In genomic region chr17:1491406-1492248, GRCh38 we compare ENCODE assay signal across 8 cellular contexts. TPM values are rescaled to one million over a fixed set of nuclear protein-coding genes. Genes with fewer than 3 reads are reported as not detected.
DNase-seq lines count a peak whose midpoint lies in the region; ATAC-seq and TF ChIP-seq lines count a peak whose summit lies in the region.

No MANE protein-coding gene starts in this region.

- H3K27ac ChIP-seq in BLaER1 (peak overlapping the region; percentile 81), fibroblast of lung (ENCODE audit: insufficient read depth, low read length) (peak overlapping the region; percentile 84)
- H3K27ac ChIP-seq in naive thymus-derived CD4-positive, alpha-beta T cell (ENCODE audit: low read depth, low read length), result peak overlapping the region; percentile 74

- intact Hi-C loops in naive thymus-derived CD4-positive, alpha-beta T cell (cut with micrococcal nuclease), result loop anchor here (1.0 kb wide), 4 partner anchors 25 to 126 kb away; partner anchors contain the start of genes YWHAE (in 2 of the 2), CRK (in 1 of the 2) and INPP5K (in 1 of the 2)

- H2AFZ ChIP-seq in fibroblast of lung (ENCODE audit: low read length), result peak overlapping the region; percentile 5

- H3K4me3 ChIP-seq in BLaER1, result peak overlapping the region; percentile 74
- H3K4me3 ChIP-seq in fibroblast of lung (replicated peaks in 1 of 4; ENCODE audit: control extremely low read depth in 1 of 4, insufficient read depth in 1 of 4, low read depth in 3 of 4, low read length in 4 of 4), result peak overlapping the region; percentile 66 to 85 (median 77)
- H3K4me3 ChIP-seq in naive thymus-derived CD4-positive, alpha-beta T cell (ENCODE audit: low read length), result peak overlapping the region; percentile 60

- H3K9me3 ChIP-seq in BLaER1 (no peaks in the 10 kb centered on the region), fibroblast of lung (ENCODE audit: control insufficient read depth, insufficient read depth, low read depth, low read length) (no peaks in the 10 kb centered on the region)
- no peaks in the 10 kb centered on the region for H3K9me3 ChIP-seq in naive thymus-derived CD4-positive, alpha-beta T cell (ENCODE audit: control insufficient read depth in 2 of 3, low read length in 3 of 3)

- H3K4me2 ChIP-seq in BLaER1, result peak overlapping the region; percentile 97
- H3K4me2 ChIP-seq in fibroblast of lung (ENCODE audit: extremely low read depth, insufficient read depth, low read length), result peak overlapping the region; percentile 86

- H3K27me3 ChIP-seq in BLaER1, result peaks cover 10% of the 10 kb centered on the region; the same call in 1 of the 2 replicates
- H3K27me3 ChIP-seq in fibroblast of lung (ENCODE audit: control insufficient read depth, insufficient read depth, low read length), result no peaks in the 10 kb centered on the region
- no peaks in the 10 kb centered on the region for H3K27me3 ChIP-seq in naive thymus-derived CD4-positive, alpha-beta T cell (ENCODE audit: control insufficient read depth in 2 of 2, insufficient read depth in 2 of 2, low read length in 2 of 2)

- H3K4me1 Mint-ChIP-seq in activated CD4-positive, alpha-beta memory T cell treated with anti-CD3 and anti-CD28 coated beads, Interleukin-2, amount 10 ng/mL, durations not matched to agents 7 days and 5 days, result peaks cover 40% of the 10 kb centered on the region
- H3K4me1 Mint-ChIP-seq in naive thymus-derived CD4-positive, alpha-beta T cell, result peaks cover 0 to 50% (median 40%) of the 10 kb centered on the region in 7 donors

- peak overlapping the region; percentile 85 for H3K4me3 Mint-ChIP-seq in activated CD4-positive, alpha-beta memory T cell treated with anti-CD3 and anti-CD28 coated beads, Interleukin-2, amount 10 ng/mL, durations not matched to agents 7 days and 5 days
- H3K4me3 Mint-ChIP-seq in naive thymus-derived CD4-positive, alpha-beta T cell, result peak overlapping the region; percentile 76 to 92 (median 86)

- H3K4me1 ChIP-seq in BLaER1, result peaks cover 66% of the 10 kb centered on the region
- H3K4me1 ChIP-seq in fibroblast of lung (ENCODE audit: control insufficient read depth, extremely low read depth, insufficient read depth, low read length), result peaks cover 13% of the 10 kb centered on the region
- H3K4me1 ChIP-seq in naive thymus-derived CD4-positive, alpha-beta T cell (ENCODE audit: control insufficient read depth in 2 of 2, insufficient read depth in 2 of 2, low read length in 2 of 2), result peaks cover 16 to 43% of the 10 kb centered on the region in 2 donors

- peaks cover 20% of the 10 kb centered on the region; the same call in 1 of the 2 replicates for H3K36me3 ChIP-seq in BLaER1
- peaks cover 4% of the 10 kb centered on the region for H3K36me3 ChIP-seq in fibroblast of lung (ENCODE audit: control insufficient read depth, insufficient read depth, low read length)
- peaks cover 0 to 18% (median 0%) of the 10 kb centered on the region in 3 experiments for H3K36me3 ChIP-seq in naive thymus-derived CD4-positive, alpha-beta T cell (ENCODE audit: control insufficient read depth in 2 of 3, insufficient read depth in 3 of 3, low read length in 3 of 3)

- H3K9me3 Mint-ChIP-seq in activated CD4-positive, alpha-beta memory T cell treated with anti-CD3 and anti-CD28 coated beads, Interleukin-2, amount 10 ng/mL, durations not matched to agents 7 days and 5 days, result no peaks in the 10 kb centered on the region
- H3K9me3 Mint-ChIP-seq in naive thymus-derived CD4-positive, alpha-beta T cell, result peaks cover 0 to 2% (median 0%) of the 10 kb centered on the region in 11 donors

- POLR2A ChIA-PET in activated CD4-positive, alpha-beta memory T cell treated with anti-CD3 and anti-CD28 coated beads, Interleukin-2, amount 10 ng/mL, durations not matched to agents 7 days and 5 days (lab: Charles Lee), result interaction anchor here (1.2 to 2.1 kb wide), 4 partner anchors 12 to 36 kb away, joined by 3 to 15 read pairs (median 6); partner anchors contain the start of genes CRK and INPP5K
- POLR2A ChIA-PET in naive thymus-derived CD4-positive, alpha-beta T cell (lab: Charles Lee), result interaction anchor here (0.6 to 0.9 kb wide), 3 partner anchors 25 to 271 kb away, joined by 3 read pairs; partner anchors contain the start of gene INPP5K

- peak; percentile 31 for TF ChIP-seq POLR2A in GM18951 (IDR thresholded peaks at IDR 0.05; ENCODE audit: extremely low read depth, insufficient read depth, insufficient read length)

- CTCF ChIA-PET in activated CD4-positive, alpha-beta memory T cell treated with anti-CD3 and anti-CD28 coated beads, Interleukin-2, amount 10 ng/mL, durations not matched to agents 7 days and 5 days (lab: Charles Lee), result no interaction called here
- CTCF ChIA-PET in naive thymus-derived CD4-positive, alpha-beta T cell (lab: Charles Lee), result no interaction called here

- DNase-seq in HuH-7.5 (ENCODE audit: low spot score) (peak; percentile 86), fibroblast of lung (ENCODE audit: low read depth in 2 of 2) (peak; percentile 38 to 53), A172 (ENCODE audit: low spot score) (no peak), occipital lobe (lab: John Stamatoyannopoulos, UW) (no peak)
- DNase-seq in activated CD4-positive, alpha-beta memory T cell treated with anti-CD3 and anti-CD28 coated beads, Interleukin-2, amount 10 ng/mL, durations not matched to agents 7 days and 5 days, result peak; percentile 56
- DNase-seq in naive thymus-derived CD4-positive, alpha-beta T cell, result peak in 4 of 9 donors; percentile 8 to 80 (median 26)

- H3K27ac Mint-ChIP-seq in activated CD4-positive, alpha-beta memory T cell treated with anti-CD3 and anti-CD28 coated beads, Interleukin-2, amount 10 ng/mL, durations not matched to agents 7 days and 5 days, result peak overlapping the region; percentile 74
- peak overlapping the region in 6 of 9 donors; percentile 21 to 88 (median 72) for H3K27ac Mint-ChIP-seq in naive thymus-derived CD4-positive, alpha-beta T cell

- in situ Hi-C loops in GM18951 (cut with MboI; ENCODE audit: low sequenced_read_pairs, unreplicated experiment), result no loop called here

- ATAC-seq in naive thymus-derived CD4-positive, alpha-beta T cell, result peak; percentile 65

- peaks cover 23% of the 10 kb centered on the region for H3K79me2 ChIP-seq in fibroblast of lung (ENCODE audit: control insufficient read depth, insufficient read depth, low read length)

- H3K36me3 Mint-ChIP-seq in activated CD4-positive, alpha-beta memory T cell treated with anti-CD3 and anti-CD28 coated beads, Interleukin-2, amount 10 ng/mL, durations not matched to agents 7 days and 5 days (ENCODE audit: low read depth), result peaks cover 10% of the 10 kb centered on the region
- peaks cover 0 to 4% (median 0%) of the 10 kb centered on the region in 5 donors for H3K36me3 Mint-ChIP-seq in naive thymus-derived CD4-positive, alpha-beta T cell

- H3K9ac ChIP-seq in BLaER1 (peak overlapping the region; percentile 78), fibroblast of lung (ENCODE audit: insufficient read depth, low read length) (peak overlapping the region; percentile 75)

- no peak for TF ChIP-seq CTCF in fibroblast of lung (conservative IDR thresholded peaks at IDR 0.05 in 1 of 2, IDR thresholded peaks at IDR 0.05 in 1 of 2; ENCODE audit: low read depth in 1 of 2, low read length in 2 of 2)

- H3K27me3 Mint-ChIP-seq in activated CD4-positive, alpha-beta memory T cell treated with anti-CD3 and anti-CD28 coated beads, Interleukin-2, amount 10 ng/mL, durations not matched to agents 7 days and 5 days, result peaks cover 2% of the 10 kb centered on the region
- peaks cover 0 to 4% (median 0%) of the 10 kb centered on the region in 5 donors for H3K27me3 Mint-ChIP-seq in naive thymus-derived CD4-positive, alpha-beta T cell

- H4K20me1 ChIP-seq in BLaER1 (peaks cover 43% of the 10 kb centered on the region), fibroblast of lung (ENCODE audit: control insufficient read depth, extremely low read depth, insufficient read depth, low read length) (no peaks in the 10 kb centered on the region)

RNA-seq across cellular contexts. Expression of gene MYO1C, which starts 0.9 kb away (rescaled TPM):
- total RNA-seq in activated CD4-positive, alpha-beta memory T cell treated with anti-CD3 and anti-CD28 coated beads, Interleukin-2, amount 10 ng/mL, durations not matched to agents 7 days and 5 days, result 10 to 100 TPM; 59.3 to 64.8 TPM
- 113 and 190 TPM in 2 replicates for total RNA-seq in fibroblast of lung
- 164 and 180 TPM in 2 replicates for polyA plus RNA-seq in fibroblast of lung
- 224 and 226 TPM in 2 replicates for polyA plus RNA-seq in fibroblast of lung (2012)
- 842 and 992 TPM in 2 replicates for polyA minus RNA-seq in fibroblast of lung (ENCODE audit: low replicate concordance)
- 10 to 100 TPM; 10.3 to 37.0 (median 23.6) TPM for total RNA-seq in naive thymus-derived CD4-positive, alpha-beta T cell
- polyA plus RNA-seq in naive thymus-derived CD4-positive, alpha-beta T cell, result 1 to 10 TPM; 4.4 to 4.7 TPM
- total RNA-seq in A172 (2014; rRNA removed; shearing (Covaris generic)), result 148 and 155 TPM in 2 replicates
- total RNA-seq in occipital lobe, result 7.3 TPM

RNA-seq across cellular contexts. Expression of gene INPP5K, which starts 24.8 kb away (rescaled TPM):
- total RNA-seq in activated CD4-positive, alpha-beta memory T cell treated with anti-CD3 and anti-CD28 coated beads, Interleukin-2, amount 10 ng/mL, durations not matched to agents 7 days and 5 days, result 10 to 100 TPM; 52.4 to 58.1 TPM
- total RNA-seq in fibroblast of lung, result 32.1 and 34.5 TPM in 2 replicates
- 18.6 and 21.0 TPM in 2 replicates for polyA plus RNA-seq in fibroblast of lung
- polyA plus RNA-seq in fibroblast of lung (2012), result 19.6 and 21.9 TPM in 2 replicates
- 51.3 and 54.5 TPM in 2 replicates for polyA minus RNA-seq in fibroblast of lung (ENCODE audit: low replicate concordance)
- total RNA-seq in naive thymus-derived CD4-positive, alpha-beta T cell, result 100 to 1,000 TPM in 2 of 5 experiments, 10 to 100 TPM in 3; 50.5 to 184 (median 84.2) TPM
- polyA plus RNA-seq in naive thymus-derived CD4-positive, alpha-beta T cell, result 10 to 100 TPM; 72.9 to 84.3 TPM
- total RNA-seq in A172 (2014; rRNA removed; shearing (Covaris generic)), result 36.1 and 40.8 TPM in 2 replicates
- 43.2 TPM for total RNA-seq in occipital lobe

RNA-seq across cellular contexts. Expression of gene CRK, which starts 35.6 kb away (rescaled TPM):
- 10 to 100 TPM; 19.9 to 21.9 TPM for total RNA-seq in activated CD4-positive, alpha-beta memory T cell treated with anti-CD3 and anti-CD28 coated beads, Interleukin-2, amount 10 ng/mL, durations not matched to agents 7 days and 5 days
- 105 and 120 TPM in 2 replicates for total RNA-seq in fibroblast of lung
- 119 and 138 TPM in 2 replicates for polyA plus RNA-seq in fibroblast of lung
- 58.3 and 63.7 TPM in 2 replicates for polyA plus RNA-seq in fibroblast of lung (2012)
- 34.5 and 37.5 TPM in 2 replicates for polyA minus RNA-seq in fibroblast of lung (ENCODE audit: low replicate concordance)
- 10 to 100 TPM; 16.9 to 29.0 (median 20.9) TPM for total RNA-seq in naive thymus-derived CD4-positive, alpha-beta T cell
- polyA plus RNA-seq in naive thymus-derived CD4-positive, alpha-beta T cell, result 10 to 100 TPM; 20.0 to 24.3 TPM
- total RNA-seq in A172 (2014; rRNA removed; shearing (Covaris generic)), result 84.2 and 89.2 TPM in 2 replicates
- total RNA-seq in occipital lobe, result 152 TPM

Comparison
In these comparisons a context has a peak if more than half of its experiments do, and no peak if none do; other contexts are left out.
1. DNase-seq: peak in HuH-7.5 (single experiment), activated CD4-positive, alpha-beta memory T cell treated with anti-CD3 and anti-CD28 coated beads, Interleukin-2, amount 10 ng/mL, durations not matched to agents 7 days and 5 days (single experiment) and fibroblast of lung (2 of 2); none in A172 (single experiment) and occipital lobe (single experiment).
2. Peak in every context shown above with its lines, with median percentiles within 50 percentile points of each other: H3K27ac ChIP-seq and H3K4me3 ChIP-seq.